Comparison of ENCODE assay signal across 14 cellular contexts in the genomic region with DNA sequence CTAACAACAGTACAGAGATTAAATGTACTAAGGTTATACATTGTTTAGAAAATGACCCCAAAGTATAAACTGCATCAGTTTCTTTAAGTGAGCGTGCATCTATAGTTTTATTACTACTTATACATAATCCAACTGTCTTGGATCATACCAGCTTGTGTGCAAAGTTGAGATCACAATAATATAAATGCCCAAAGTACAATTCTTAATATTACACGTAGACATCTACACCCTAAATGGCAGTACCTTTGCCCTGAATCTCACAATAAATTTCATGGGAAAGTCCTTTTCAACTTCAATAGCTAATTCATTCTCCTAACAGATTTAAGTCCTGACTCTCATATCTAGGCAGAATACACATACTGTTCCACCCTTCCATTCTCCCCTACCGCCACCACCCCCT. TPM values are rescaled to one million over a fixed set of nuclear protein-coding genes. Genes with fewer than 3 reads are reported as not detected.
DNase-seq lines count a peak whose midpoint lies in the region; ATAC-seq and TF ChIP-seq lines count a peak whose summit lies in the region.
"Had no signal": no experiment of that assay in that cellular context is flagged by ENCODE, and none has a peak within 500 bp of the region (broad histone marks: within the 10 kb centered on the region; RNA-seq: fewer than 3 reads in every experiment).

No MANE protein-coding gene starts in this region.

- peak overlapping the region; percentile 43; the same call in 1 of the 2 replicates for H3K27ac ChIP-seq in VCaP
- H3K27ac ChIP-seq in transverse colon, result peak overlapping the region; percentile 32 to 76 (median 50)
- H3K27ac ChIP-seq: A549, GM23248 had no signal

- TF ChIP-seq EP300 in transverse colon (IDR thresholded peaks at IDR 0.05; ENCODE audit: low read depth), result no peak

- in situ Hi-C loops in transverse colon (cut with MboI; ENCODE audit: low pct_ligation_motif_present in 1 of 4, low pct_unique_long_range_greater_than_20kb in 1 of 4, low sequenced_read_pairs in 3 of 4), result no loop called here

- POLR2A ChIA-PET in activated CD4-positive, alpha-beta T cell treated with anti-CD3 and anti-CD28 coated beads for 36 hours (lab: Charles Lee), result no interaction called here

- intact Hi-C loops in activated CD4-positive, alpha-beta T cell treated with anti-CD3 and anti-CD28 coated beads, Interleukin-2, amount 10 ng/mL, durations not matched to agents 24 days and 14 days (cut with micrococcal nuclease), result no loop called here
- intact Hi-C loops in activated CD4-positive, alpha-beta T cell treated with anti-CD3 and anti-CD28 coated beads for 36 hours (cut with DNase I, micrococcal nuclease), result no loop called here
- intact Hi-C loops in transverse colon (cut with DNase I; ENCODE audit: low total_unique reads), result no loop called here

- no peak for TF ChIP-seq POLR2A in transverse colon (IDR thresholded peaks at IDR 0.05)

- H3K9me3 Mint-ChIP-seq in activated CD4-positive, alpha-beta T cell treated with anti-CD3 and anti-CD28 coated beads, Interleukin-2, amount 10 ng/mL, durations not matched to agents 24 days and 14 days, result no peaks in the 10 kb centered on the region
- no peaks in the 10 kb centered on the region for H3K9me3 Mint-ChIP-seq in activated CD4-positive, alpha-beta T cell treated with anti-CD3 and anti-CD28 coated beads for 36 hours (ENCODE audit: low read depth)
- H3K9me3 Mint-ChIP-seq in mesothelial cell of epicardium, result no peaks in the 10 kb centered on the region
- H3K9me3 Mint-ChIP-seq: CD8-positive, alpha-beta T cell had no signal

- H3K27me3 ChIP-seq in transverse colon, result no peaks in the 10 kb centered on the region

- H3K4me3 ChIP-seq in transverse colon, result no peak overlapping the region
- H3K4me3 ChIP-seq: A549, GM23248 had no signal

- H3K4me1 Mint-ChIP-seq in activated CD4-positive, alpha-beta T cell treated with anti-CD3 and anti-CD28 coated beads, Interleukin-2, amount 10 ng/mL, durations not matched to agents 24 days and 14 days, result no peaks in the 10 kb centered on the region
- no peaks in the 10 kb centered on the region for H3K4me1 Mint-ChIP-seq in activated CD4-positive, alpha-beta T cell treated with anti-CD3 and anti-CD28 coated beads for 36 hours
- peaks cover 29% of the 10 kb centered on the region for H3K4me1 Mint-ChIP-seq in mesothelial cell of epicardium

- TF ChIP-seq CTCF in VCaP (conservative IDR thresholded peaks at IDR 0.05), result no peak
- TF ChIP-seq CTCF in mesothelial cell of epicardium (IDR thresholded peaks at IDR 0.05; ENCODE audit: unreplicated experiment), result no peak
- no peak for TF ChIP-seq CTCF in transverse colon (IDR thresholded peaks at IDR 0.05)

- H3K9me3 ChIP-seq in transverse colon, result no peaks in the 10 kb centered on the region
- H3K9me3 ChIP-seq: A549 had no signal

- H3K27ac Mint-ChIP-seq in activated CD4-positive, alpha-beta T cell treated with anti-CD3 and anti-CD28 coated beads, Interleukin-2, amount 10 ng/mL, durations not matched to agents 24 days and 14 days, result no peak overlapping the region
- H3K27ac Mint-ChIP-seq in activated CD4-positive, alpha-beta T cell treated with anti-CD3 and anti-CD28 coated beads for 36 hours, result no peak overlapping the region
- H3K27ac Mint-ChIP-seq in mesothelial cell of epicardium, result peak overlapping the region; percentile 32
- H3K27ac Mint-ChIP-seq: CD8-positive, alpha-beta T cell had no signal

- H3K27me3 Mint-ChIP-seq in activated CD4-positive, alpha-beta T cell treated with anti-CD3 and anti-CD28 coated beads, Interleukin-2, amount 10 ng/mL, durations not matched to agents 24 days and 14 days, result peaks cover 22% of the 10 kb centered on the region
- peaks cover 23% of the 10 kb centered on the region for H3K27me3 Mint-ChIP-seq in activated CD4-positive, alpha-beta T cell treated with anti-CD3 and anti-CD28 coated beads for 36 hours
- H3K27me3 Mint-ChIP-seq in mesothelial cell of epicardium (ENCODE audit: low read depth), result no peaks in the 10 kb centered on the region

- DNase-seq in activated CD4-positive, alpha-beta T cell treated with anti-CD3 and anti-CD28 coated beads, Interleukin-2, amount 10 ng/mL, durations not matched to agents 24 days and 14 days, result peak; percentile 4
- DNase-seq in activated CD4-positive, alpha-beta T cell treated with anti-CD3 and anti-CD28 coated beads for 36 hours, result no peak
- DNase-seq in mesothelial cell of epicardium (ENCODE audit: low spot score in 2 of 2, unreplicated experiment in 2 of 2) (no peak), transverse colon (no peak), germinal center (ENCODE audit: low spot score) (no peak), NCI-H2029 treated with DMSO at 0.1 percent for 48 hours (lab: John Stamatoyannopoulos, UW) (no peak)
- DNase-seq: AML-193; Calu3; CD8-positive, alpha-beta T cell; DND-41 had no signal

- CTCF ChIA-PET in activated CD4-positive, alpha-beta T cell treated with anti-CD3 and anti-CD28 coated beads for 36 hours (lab: Charles Lee), result interaction anchor here (0.7 kb wide), 1 partner anchor 42 kb away, joined by 4 read pairs; no protein-coding TSS in a partner anchor

- H3K4me1 ChIP-seq in transverse colon, result peaks cover 0 to 42% (median 28%) of the 10 kb centered on the region in 4 donors

- no peaks in the 10 kb centered on the region for H3K36me3 ChIP-seq in transverse colon

- H3K4me3 Mint-ChIP-seq in activated CD4-positive, alpha-beta T cell treated with anti-CD3 and anti-CD28 coated beads, Interleukin-2, amount 10 ng/mL, durations not matched to agents 24 days and 14 days, result no peak overlapping the region
- H3K4me3 Mint-ChIP-seq in activated CD4-positive, alpha-beta T cell treated with anti-CD3 and anti-CD28 coated beads for 36 hours, result no peak overlapping the region
- no peak overlapping the region for H3K4me3 Mint-ChIP-seq in mesothelial cell of epicardium
- H3K4me3 Mint-ChIP-seq: CD8-positive, alpha-beta T cell had no signal

- ATAC-seq in activated CD4-positive, alpha-beta T cell treated with anti-CD3 and anti-CD28 coated beads for 36 hours, result no peak
- no peak for ATAC-seq in GM21786 (IDR thresholded peaks at IDR 0.05; ENCODE audit: unreplicated experiment)
- ATAC-seq: A549; CD8-positive, alpha-beta T cell had no signal

- 45 to 53% methylated on average over 3 of the region's 3 CpGs for WGBS in transverse colon (ENCODE audit: low coverage in 1 of 2), 2 donors

- H3K36me3 Mint-ChIP-seq in activated CD4-positive, alpha-beta T cell treated with anti-CD3 and anti-CD28 coated beads, Interleukin-2, amount 10 ng/mL, durations not matched to agents 24 days and 14 days (ENCODE audit: low read depth), result no peaks in the 10 kb centered on the region
- no peaks in the 10 kb centered on the region for H3K36me3 Mint-ChIP-seq in activated CD4-positive, alpha-beta T cell treated with anti-CD3 and anti-CD28 coated beads for 36 hours (ENCODE audit: low read depth)
- H3K36me3 Mint-ChIP-seq in mesothelial cell of epicardium, result no peaks in the 10 kb centered on the region
- H3K36me3 Mint-ChIP-seq: CD8-positive, alpha-beta T cell had no signal

RNA-seq across cellular contexts. Expression of a gene that starts 11.8 kb away (rescaled TPM):
- total RNA-seq in activated CD4-positive, alpha-beta T cell treated with anti-CD3 and anti-CD28 coated beads, Interleukin-2, amount 10 ng/mL, durations not matched to agents 24 days and 14 days, result not detected in 2 replicates
- total RNA-seq in activated CD4-positive, alpha-beta T cell treated with anti-CD3 and anti-CD28 coated beads for 36 hours, result under 1 TPM; 0.25 to 0.64 TPM
- total RNA-seq in mesothelial cell of epicardium, result 2.5 to 3.9 TPM (median 3.3 TPM) in 3 replicates
- total RNA-seq in transverse colon, result 100 to 1,000 TPM in 2 of 4 donors, 10 to 100 TPM in 2; 62.3 to 125 (median 86.4) TPM
- total RNA-seq: CD8-positive, alpha-beta T cell had no signal

Comparison
In these comparisons a context has a peak if more than half of its experiments do, and no peak if none do; other contexts are left out.
1. RNA of a gene that starts 11.8 kb away (total RNA-seq): 62.3 to 125 TPM in transverse colon; 2.5 to 3.9 TPM in mesothelial cell of epicardium, 0.25 to 0.64 TPM in activated CD4-positive, alpha-beta T cell treated with anti-CD3 and anti-CD28 coated beads for 36 hours and not detected in activated CD4-positive, alpha-beta T cell treated with anti-CD3 and anti-CD28 coated beads, Interleukin-2, amount 10 ng/mL, durations not matched to agents 24 days and 14 days; every median in the first group is over 10 times any median in the second.